Comparison of ENCODE assay signal across 8 cellular contexts in genomic region chr7:103296901-103297836, GRCh38. TPM values are rescaled to one million over a fixed set of nuclear protein-coding genes. Genes with fewer than 3 reads are reported as not detected.
DNase-seq lines count a peak whose midpoint lies in the region; ATAC-seq and TF ChIP-seq lines count a peak whose summit lies in the region.

Gene PMPCB, plus strand, starts transcription at chr7:103297435. Its CDS starts 25 bp downstream, at chr7:103297460.

- peak within 1 kb of the TSS; percentile 98 for H3K4me3 ChIP-seq in left ventricle myocardium inferior
- peak within 1 kb of the TSS; percentile 87 to 91 for H3K4me3 ChIP-seq in prostate gland
- H3K4me3 ChIP-seq in urinary bladder (ENCODE audit: low read depth, low read length): peak within 1 kb of the TSS; percentile 95

- DNase-seq in NCI-H1694 (lab: John Stamatoyannopoulos, UW): peak; percentile 93
- DNase-seq in amygdala (lab: John Stamatoyannopoulos, UW): peak; percentile 61 to 99 (median 90)
- peak; percentile 97 for DNase-seq in left ventricle myocardium inferior
- DNase-seq in prostate gland (ENCODE audit: low spot score): peak; percentile 95

- peak; percentile 92 for ATAC-seq in HG02885 (IDR thresholded peaks at IDR 0.05; ENCODE audit: poor library complexity, unreplicated experiment)

- peaks cover 14% of the 10 kb centered on the region for H3K27me3 Mint-ChIP-seq in T-helper 1 cell treated with Interleukin-12 subunit alpha and Interleukin-12 subunit beta and Interleukin-4 antibody, amounts not matched to agents 30 μg/mL and 1 μg/mL, for 36 hours (ENCODE audit: low read depth)

- peaks cover 29% of the 10 kb centered on the region for H3K4me1 Mint-ChIP-seq in T-helper 1 cell treated with Interleukin-12 subunit alpha and Interleukin-12 subunit beta and Interleukin-4 antibody, amounts not matched to agents 30 μg/mL and 1 μg/mL, for 36 hours (ENCODE audit: low read depth)

- peak within 1 kb of the TSS; percentile 90 for H3K27ac Mint-ChIP-seq in T-helper 1 cell treated with Interleukin-12 subunit alpha and Interleukin-12 subunit beta and Interleukin-4 antibody, amounts not matched to agents 30 μg/mL and 1 μg/mL, for 36 hours

- peak; percentile 81 for TF ChIP-seq POLR2A in GM15510 (IDR thresholded peaks at IDR 0.05; ENCODE audit: borderline replicate concordance, extremely low read depth, insufficient read length)
- TF ChIP-seq POLR2A in prostate gland (IDR thresholded peaks at IDR 0.05): peak; percentile 50

- H3K4me1 ChIP-seq in left ventricle myocardium inferior: peaks cover 32% of the 10 kb centered on the region
- H3K4me1 ChIP-seq in prostate gland (replicated peaks): peaks cover 7% of the 10 kb centered on the region
- no peaks in the 10 kb centered on the region for H3K4me1 ChIP-seq in urinary bladder (ENCODE audit: insufficient read depth)

- H3K36me3 Mint-ChIP-seq in T-helper 1 cell treated with Interleukin-12 subunit alpha and Interleukin-12 subunit beta and Interleukin-4 antibody, amounts not matched to agents 30 μg/mL and 1 μg/mL, for 36 hours (ENCODE audit: low read depth): peaks cover 23% of the 10 kb centered on the region

- intact Hi-C loops in left ventricle myocardium inferior (cut with micrococcal nuclease) (no loop called here), prostate gland (cut with DNase I) (no loop called here)

- WGBS in prostate gland: 3% methylated on average over 46 of the region's 52 CpGs
- WGBS in urinary bladder: 3% methylated on average over 52 of the region's 52 CpGs

- peak within 1 kb of the TSS; percentile 89 for H3K27ac ChIP-seq in left ventricle myocardium inferior (replicated peaks)
- peak within 1 kb of the TSS; percentile 77 for H3K27ac ChIP-seq in prostate gland
- H3K27ac ChIP-seq in urinary bladder (ENCODE audit: low read depth): peak within 1 kb of the TSS; percentile 87

- peak within 1 kb of the TSS; percentile 99 for H3K4me3 Mint-ChIP-seq in T-helper 1 cell treated with Interleukin-12 subunit alpha and Interleukin-12 subunit beta and Interleukin-4 antibody, amounts not matched to agents 30 μg/mL and 1 μg/mL, for 36 hours

- no peaks in the 10 kb centered on the region for H3K27me3 ChIP-seq in left ventricle myocardium inferior (ENCODE audit: low read depth)
- no peaks in the 10 kb centered on the region for H3K27me3 ChIP-seq in prostate gland (replicated peaks; ENCODE audit: insufficient read depth)

- no peaks in the 10 kb centered on the region for H3K9me3 Mint-ChIP-seq in T-helper 1 cell treated with Interleukin-12 subunit alpha and Interleukin-12 subunit beta and Interleukin-4 antibody, amounts not matched to agents 30 μg/mL and 1 μg/mL, for 36 hours

- peaks cover 35% of the 10 kb centered on the region for H3K36me3 ChIP-seq in left ventricle myocardium inferior
- H3K36me3 ChIP-seq in prostate gland: no peaks in the 10 kb centered on the region
- H3K36me3 ChIP-seq in urinary bladder (ENCODE audit: insufficient read depth): no peaks in the 10 kb centered on the region

- TF ChIP-seq CTCF in left ventricle myocardium inferior (IDR thresholded peaks at IDR 0.05; ENCODE audit: borderline replicate concordance): peak; percentile 98
- peak; percentile 93 to 99 (median 96) for TF ChIP-seq CTCF in prostate gland (IDR thresholded peaks at IDR 0.05)

- no peaks in the 10 kb centered on the region for H3K9me3 ChIP-seq in left ventricle myocardium inferior (replicated peaks)
- no peaks in the 10 kb centered on the region for H3K9me3 ChIP-seq in prostate gland

RNA-seq across cellular contexts. Expression of gene PMPCB, which starts in this region (rescaled TPM):
- total RNA-seq in left ventricle myocardium inferior (78.1 TPM), prostate gland (10 to 100 TPM; 42.4 to 57.0 TPM), urinary bladder (67.5 TPM)
- polyA plus RNA-seq in urinary bladder: 64.4 TPM

Comparison
In these comparisons a context has a peak if more than half of its experiments do, and no peak if none do; other contexts are left out.
1. Peak in every context shown above with its lines: DNase-seq, ATAC-seq, H3K4me3 ChIP-seq and H3K27ac ChIP-seq.